Comparison of ENCODE assay signal across 2 cellular contexts in genomic region chr10:124048371-124049290, GRCh38.
TF ChIP-seq lines count a peak whose summit lies in the region.

No MANE protein-coding gene starts in this region.

TF ChIP-seq in GM23338, 12 proteins besides CTCF, POLR2A, EP300 and RAD21:
- TF ChIP-seq CREB1 (CRISPR knock-in tag; IDR thresholded peaks at IDR 0.05; ENCODE audit: low read depth) (no peak), ZNF114 (CRISPR knock-in tag; IDR thresholded peaks at IDR 0.05) (no peak), JUNB (IDR thresholded peaks at IDR 0.05; ENCODE audit: unreplicated experiment) (no peak), ETS1 (IDR thresholded peaks at IDR 0.05) (no peak), STAT1 (IDR thresholded peaks at IDR 0.05; ENCODE audit: unreplicated experiment) (no peak), NANOG (IDR thresholded peaks at IDR 0.05; ENCODE audit: borderline replicate concordance) (no peak), EZH2phosphoT487 (IDR thresholded peaks at IDR 0.05; ENCODE audit: unreplicated experiment) (no peak), ZNF462 (CRISPR knock-in tag; IDR thresholded peaks at IDR 0.05) (no peak), EZH2 (IDR thresholded peaks at IDR 0.05; ENCODE audit: low read depth, unreplicated experiment) (no peak), ZNF331 (CRISPR knock-in tag; IDR thresholded peaks at IDR 0.05; ENCODE audit: low read depth) (no peak), REST (IDR thresholded peaks at IDR 0.05; ENCODE audit: unreplicated experiment) (no peak)

TF ChIP-seq in HepG2, 621 proteins besides CTCF, POLR2A, EP300 and RAD21 (continues in another document):
- no peak for TF ChIP-seq PRPF4 (IDR thresholded peaks at IDR 0.05; ENCODE audit: low read depth, low read length, poor library complexity, severe bottlenecking)
- no peak for TF ChIP-seq ZNF75D (CRISPR knock-in tag; IDR thresholded peaks at IDR 0.05; ENCODE audit: borderline replicate concordance)
- no peak for TF ChIP-seq XBP1 (CRISPR knock-in tag; IDR thresholded peaks at IDR 0.05)
- no peak for TF ChIP-seq GTF3A (CRISPR knock-in tag; conservative IDR thresholded peaks at IDR 0.05)
- TF ChIP-seq HNF4G (IDR thresholded peaks at IDR 0.05; ENCODE audit: borderline replicate concordance, low read depth, low read length), result peak; percentile 87
- TF ChIP-seq HNF4G (CRISPR knock-in tag; IDR thresholded peaks at IDR 0.05; ENCODE audit: borderline replicate concordance, low read depth), result peak; percentile 53; the same call in 1 of the 2 replicates
- TF ChIP-seq IKZF4 (CRISPR knock-in tag; IDR thresholded peaks at IDR 0.05; ENCODE audit: borderline replicate concordance, low read depth, not compliant biosample characterization), result no peak
- peak; percentile 58; the same call in 1 of the 2 replicates for TF ChIP-seq ESRRA (CRISPR knock-in tag; IDR thresholded peaks at IDR 0.05; ENCODE audit: low read depth)
- TF ChIP-seq ZNF230 (CRISPR knock-in tag; IDR thresholded peaks at IDR 0.05), result no peak
- TF ChIP-seq MEIS1 (CRISPR knock-in tag; IDR thresholded peaks at IDR 0.05; ENCODE audit: borderline replicate concordance), result 0 out of 2 replicates have a peak, but pooled peaks have one; percentile 20
- 0 out of 2 replicates have a peak, but pooled peaks have one; percentile 35 for TF ChIP-seq MEIS2 (CRISPR knock-in tag; IDR thresholded peaks at IDR 0.05)
- no peak for TF ChIP-seq ZNF749 (CRISPR knock-in tag; IDR thresholded peaks at IDR 0.05; ENCODE audit: borderline replicate concordance)
- no peak; the same call in 1 of the 2 replicates for TF ChIP-seq SAFB2 (CRISPR knock-in tag; IDR thresholded peaks at IDR 0.05; ENCODE audit: borderline replicate concordance, low read depth)
- TF ChIP-seq, protein P1, sequence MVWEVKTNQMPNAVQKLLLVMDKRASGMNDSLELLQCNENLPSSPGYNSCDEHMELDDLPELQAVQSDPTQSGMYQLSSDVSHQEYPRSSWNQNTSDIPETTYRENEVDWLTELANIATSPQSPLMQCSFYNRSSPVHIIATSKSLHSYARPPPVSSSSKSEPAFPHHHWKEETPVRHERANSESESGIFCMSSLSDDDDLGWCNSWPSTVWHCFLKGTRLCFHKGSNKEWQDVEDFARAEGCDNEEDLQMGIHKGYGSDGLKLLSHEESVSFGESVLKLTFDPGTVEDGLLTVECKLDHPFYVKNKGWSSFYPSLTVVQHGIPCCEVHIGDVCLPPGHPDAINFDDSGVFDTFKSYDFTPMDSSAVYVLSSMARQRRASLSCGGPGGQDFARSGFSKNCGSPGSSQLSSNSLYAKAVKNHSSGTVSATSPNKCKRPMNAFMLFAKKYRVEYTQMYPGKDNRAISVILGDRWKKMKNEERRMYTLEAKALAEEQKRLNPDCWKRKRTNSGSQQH (CRISPR knock-in tag; IDR thresholded peaks at IDR 0.05; ENCODE audit: low read depth), result no peak
- TF ChIP-seq ZFP36 (IDR thresholded peaks at IDR 0.05; ENCODE audit: borderline replicate concordance, low read depth, low read length, partially characterized antibody), result no peak
- no peak for TF ChIP-seq ZNF329 (CRISPR knock-in tag; IDR thresholded peaks at IDR 0.05; ENCODE audit: low read depth)
- TF ChIP-seq ZNF747 (CRISPR knock-in tag; IDR thresholded peaks at IDR 0.05; ENCODE audit: borderline replicate concordance), result no peak
- peak; percentile 85 for TF ChIP-seq SOX5 (CRISPR knock-in tag; IDR thresholded peaks at IDR 0.05; ENCODE audit: borderline replicate concordance)
- no peak for TF ChIP-seq RORA (CRISPR knock-in tag; IDR thresholded peaks at IDR 0.05)
- TF ChIP-seq HOXA3 (CRISPR knock-in tag; IDR thresholded peaks at IDR 0.05), result peak; percentile 61; the same call in 1 of the 2 replicates
- TF ChIP-seq ZNF772 (CRISPR knock-in tag; IDR thresholded peaks at IDR 0.05), result no peak; the same call in 1 of the 2 replicates
- no peak for TF ChIP-seq ZNF564 (CRISPR knock-in tag; IDR thresholded peaks at IDR 0.05)
- TF ChIP-seq ZNF678 (CRISPR knock-in tag; IDR thresholded peaks at IDR 0.05), result no peak
- peak; percentile 95; the same call in 1 of the 2 replicates for TF ChIP-seq AHDC1 (CRISPR knock-in tag; IDR thresholded peaks at IDR 0.05; ENCODE audit: borderline replicate concordance)
- peak; percentile 90; the same call in 1 of the 2 replicates for TF ChIP-seq ZNF710 (CRISPR knock-in tag; IDR thresholded peaks at IDR 0.05; ENCODE audit: borderline replicate concordance)
- no peak for TF ChIP-seq ELF3 (CRISPR knock-in tag; IDR thresholded peaks at IDR 0.05)
- no peak for TF ChIP-seq SOX6 (IDR thresholded peaks at IDR 0.05)
- peak; percentile 89 for TF ChIP-seq SOX6 (CRISPR knock-in tag; IDR thresholded peaks at IDR 0.05)
- TF ChIP-seq ZNF709 (CRISPR knock-in tag; IDR thresholded peaks at IDR 0.05), result no peak
- TF ChIP-seq, protein P2, sequence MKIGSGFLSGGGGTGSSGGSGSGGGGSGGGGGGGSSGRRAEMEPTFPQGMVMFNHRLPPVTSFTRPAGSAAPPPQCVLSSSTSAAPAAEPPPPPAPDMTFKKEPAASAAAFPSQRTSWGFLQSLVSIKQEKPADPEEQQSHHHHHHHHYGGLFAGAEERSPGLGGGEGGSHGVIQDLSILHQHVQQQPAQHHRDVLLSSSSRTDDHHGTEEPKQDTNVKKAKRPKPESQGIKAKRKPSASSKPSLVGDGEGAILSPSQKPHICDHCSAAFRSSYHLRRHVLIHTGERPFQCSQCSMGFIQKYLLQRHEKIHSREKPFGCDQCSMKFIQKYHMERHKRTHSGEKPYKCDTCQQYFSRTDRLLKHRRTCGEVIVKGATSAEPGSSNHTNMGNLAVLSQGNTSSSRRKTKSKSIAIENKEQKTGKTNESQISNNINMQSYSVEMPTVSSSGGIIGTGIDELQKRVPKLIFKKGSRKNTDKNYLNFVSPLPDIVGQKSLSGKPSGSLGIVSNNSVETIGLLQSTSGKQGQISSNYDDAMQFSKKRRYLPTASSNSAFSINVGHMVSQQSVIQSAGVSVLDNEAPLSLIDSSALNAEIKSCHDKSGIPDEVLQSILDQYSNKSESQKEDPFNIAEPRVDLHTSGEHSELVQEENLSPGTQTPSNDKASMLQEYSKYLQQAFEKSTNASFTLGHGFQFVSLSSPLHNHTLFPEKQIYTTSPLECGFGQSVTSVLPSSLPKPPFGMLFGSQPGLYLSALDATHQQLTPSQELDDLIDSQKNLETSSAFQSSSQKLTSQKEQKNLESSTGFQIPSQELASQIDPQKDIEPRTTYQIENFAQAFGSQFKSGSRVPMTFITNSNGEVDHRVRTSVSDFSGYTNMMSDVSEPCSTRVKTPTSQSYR (CRISPR knock-in tag; IDR thresholded peaks at IDR 0.05; ENCODE audit: borderline replicate concordance), result peak; percentile 11; the same call in 1 of the 2 replicates
- peak; percentile 55 for TF ChIP-seq KAT8 (CRISPR knock-in tag; IDR thresholded peaks at IDR 0.05)
- peak; percentile 41 for TF ChIP-seq ZNF331 (CRISPR knock-in tag; IDR thresholded peaks at IDR 0.05)
- peak; percentile 92 for TF ChIP-seq ASH2L (IDR thresholded peaks at IDR 0.05; ENCODE audit: insufficient read length, low read depth, low read length)
- no peak for TF ChIP-seq ZNF143 (CRISPR knock-in tag; IDR thresholded peaks at IDR 0.05)
- no peak for TF ChIP-seq MAFK (conservative IDR thresholded peaks at IDR 0.05 in 1 of 2, IDR thresholded peaks at IDR 0.05 in 1 of 2; ENCODE audit: low read length in 2 of 2)
- TF ChIP-seq ATF1 (CRISPR knock-in tag; IDR thresholded peaks at IDR 0.05), result no peak
- no peak for TF ChIP-seq BCLAF1 (IDR thresholded peaks at IDR 0.05)
- no peak for TF ChIP-seq ZNF10 (CRISPR knock-in tag; IDR thresholded peaks at IDR 0.05; ENCODE audit: borderline replicate concordance, low read depth)
- peak; percentile 80 for TF ChIP-seq FOXO1 (CRISPR knock-in tag; IDR thresholded peaks at IDR 0.05)
- TF ChIP-seq SIX1 (CRISPR knock-in tag; IDR thresholded peaks at IDR 0.05; ENCODE audit: borderline replicate concordance), result peak; percentile 81; the same call in 1 of the 2 replicates
- TF ChIP-seq, protein P3, sequence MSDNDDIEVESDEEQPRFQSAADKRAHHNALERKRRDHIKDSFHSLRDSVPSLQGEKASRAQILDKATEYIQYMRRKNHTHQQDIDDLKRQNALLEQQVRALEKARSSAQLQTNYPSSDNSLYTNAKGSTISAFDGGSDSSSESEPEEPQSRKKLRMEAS (IDR thresholded peaks at IDR 0.05), result peak; percentile 57
- TF ChIP-seq ZFY (CRISPR knock-in tag; IDR thresholded peaks at IDR 0.05), result peak; percentile 24; the same call in 1 of the 2 replicates
- peak; percentile 70; the same call in 1 of the 2 replicates for TF ChIP-seq GFI1 (CRISPR knock-in tag; IDR thresholded peaks at IDR 0.05; ENCODE audit: borderline replicate concordance)
- 0 out of 2 replicates have a peak, but pooled peaks have one; percentile 33 for TF ChIP-seq WIZ (CRISPR knock-in tag; IDR thresholded peaks at IDR 0.05)
- no peak for TF ChIP-seq ZNF354B (CRISPR knock-in tag; IDR thresholded peaks at IDR 0.05)
- TF ChIP-seq TCF12 (IDR thresholded peaks at IDR 0.05), result no peak
- peak; percentile 89 for TF ChIP-seq TCF12 (CRISPR knock-in tag; IDR thresholded peaks at IDR 0.05)
- TF ChIP-seq HNRNPLL (IDR thresholded peaks at IDR 0.05; ENCODE audit: low read depth, low read length, poor library complexity, severe bottlenecking), result no peak
- peak; percentile 80 for TF ChIP-seq DPF2 (CRISPR knock-in tag; IDR thresholded peaks at IDR 0.05; ENCODE audit: borderline replicate concordance, low read depth)
- peak; percentile 35; the same call in 1 of the 2 replicates for TF ChIP-seq ZNF350 (CRISPR knock-in tag; IDR thresholded peaks at IDR 0.05; ENCODE audit: borderline replicate concordance, low read depth)
- no peak for TF ChIP-seq PCBP1 (IDR thresholded peaks at IDR 0.05; ENCODE audit: borderline replicate concordance, low read depth, low read length)
